20 cellular contexts compared by ENCODE assay signal in genomic region chr1:56933161-56933560, GRCh38. TPM values are rescaled to one million over a fixed set of nuclear protein-coding genes. Genes with fewer than 3 reads are reported as not detected.
A peak's percentile ranks its signal among the peaks of the same experiment; 100 is the strongest.
DNase-seq lines count a peak whose midpoint lies in the region; ATAC-seq and TF ChIP-seq lines count a peak whose summit lies in the region.
"Had no signal": no experiment of that assay in that cellular context is flagged by ENCODE, and none has a peak within 500 bp of the region (broad histone marks: within the 10 kb centered on the region; RNA-seq: fewer than 3 reads in every experiment).

No MANE protein-coding gene starts in this region.

- DNase-seq in right atrium auricular region (ENCODE audit: low spot score) (peak; percentile 34), left ventricle myocardium inferior (no peak), cerebellar cortex (ENCODE audit: low spot score) (peak; percentile 95), islet precursor cell (peak; percentile 39)
- no peak for DNase-seq in activated CD8-positive, alpha-beta memory T cell treated with anti-CD3 and anti-CD28 coated beads, Interleukin-2, amount 10 ng/mL, durations not matched to agents 7 days and 5 days
- DNase-seq in stimulated activated CD4-positive, alpha-beta T cell treated with anti-CD3 and anti-CD28 coated beads, Interleukin-1b, Interleukin-23, amount 100 ng/mL, for 48 hours, result no peak
- DNase-seq: 8988T; ACHN; Calu3; CD4-positive, alpha-beta memory T cell; COR-L47; DMS53; DMS79 treated with DMSO at 0.1 percent for 48 hours; GM23248; H7; HCEC 1CT had no signal

- CTCF ChIA-PET in activated CD8-positive, alpha-beta memory T cell treated with anti-CD3 and anti-CD28 coated beads, Interleukin-2, amount 10 ng/mL, durations not matched to agents 7 days and 5 days (lab: Charles Lee), result no interaction called here

- H3K9me3 ChIP-seq in right atrium auricular region (no peaks in the 10 kb centered on the region), left ventricle myocardium inferior (replicated peaks) (no peaks in the 10 kb centered on the region)
- H3K9me3 ChIP-seq: A549 had no signal

- TF ChIP-seq CTCF in right atrium auricular region (IDR thresholded peaks at IDR 0.05) (no peak), left ventricle myocardium inferior (IDR thresholded peaks at IDR 0.05; ENCODE audit: borderline replicate concordance) (no peak)

- H3K36me3 Mint-ChIP-seq in activated CD8-positive, alpha-beta memory T cell treated with anti-CD3 and anti-CD28 coated beads, Interleukin-2, amount 10 ng/mL, durations not matched to agents 7 days and 5 days, result no peaks in the 10 kb centered on the region
- H3K36me3 Mint-ChIP-seq: CD4-positive, alpha-beta memory T cell had no signal

- no peak overlapping the region for H3K27ac Mint-ChIP-seq in activated CD8-positive, alpha-beta memory T cell treated with anti-CD3 and anti-CD28 coated beads, Interleukin-2, amount 10 ng/mL, durations not matched to agents 7 days and 5 days
- H3K27ac Mint-ChIP-seq: CD4-positive, alpha-beta memory T cell had no signal

- no peak overlapping the region for H3K4me3 Mint-ChIP-seq in activated CD8-positive, alpha-beta memory T cell treated with anti-CD3 and anti-CD28 coated beads, Interleukin-2, amount 10 ng/mL, durations not matched to agents 7 days and 5 days
- H3K4me3 Mint-ChIP-seq: CD4-positive, alpha-beta memory T cell had no signal

- no peaks in the 10 kb centered on the region for H3K4me1 Mint-ChIP-seq in activated CD8-positive, alpha-beta memory T cell treated with anti-CD3 and anti-CD28 coated beads, Interleukin-2, amount 10 ng/mL, durations not matched to agents 7 days and 5 days
- H3K4me1 Mint-ChIP-seq: CD4-positive, alpha-beta memory T cell had no signal

- ATAC-seq in activated CD8-positive, alpha-beta memory T cell treated with anti-CD3 and anti-CD28 coated beads, Interleukin-2, amount 10 ng/mL, durations not matched to agents 7 days and 5 days, result no peak
- no peak for ATAC-seq in GM19467 (IDR thresholded peaks at IDR 0.05; ENCODE audit: unreplicated experiment)
- ATAC-seq: A549 had no signal

- H3K4me1 ChIP-seq in right atrium auricular region (no peaks in the 10 kb centered on the region), left ventricle myocardium inferior (no peaks in the 10 kb centered on the region)
- H3K4me1 ChIP-seq: A549 had no signal

- H3K36me3 ChIP-seq in right atrium auricular region (no peaks in the 10 kb centered on the region), left ventricle myocardium inferior (no peaks in the 10 kb centered on the region)

- H3K4me3 ChIP-seq in right atrium auricular region, result no peak overlapping the region
- no peak overlapping the region for H3K4me3 ChIP-seq in left ventricle myocardium inferior
- H3K4me3 ChIP-seq: A549, GM23248 had no signal

- H3K27me3 ChIP-seq in right atrium auricular region (no peaks in the 10 kb centered on the region), left ventricle myocardium inferior (ENCODE audit: low read depth) (peaks cover 6% of the 10 kb centered on the region)

- H3K27ac ChIP-seq in right atrium auricular region (no peak overlapping the region), left ventricle myocardium inferior (replicated peaks) (no peak overlapping the region)
- H3K27ac ChIP-seq: A549, GM23248 had no signal

- no peaks in the 10 kb centered on the region for H3K9me3 Mint-ChIP-seq in activated CD8-positive, alpha-beta memory T cell treated with anti-CD3 and anti-CD28 coated beads, Interleukin-2, amount 10 ng/mL, durations not matched to agents 7 days and 5 days (ENCODE audit: low read depth)

- intact Hi-C loops in left ventricle myocardium inferior (cut with micrococcal nuclease), result no loop called here

- H3K27me3 Mint-ChIP-seq in activated CD8-positive, alpha-beta memory T cell treated with anti-CD3 and anti-CD28 coated beads, Interleukin-2, amount 10 ng/mL, durations not matched to agents 7 days and 5 days, result no peaks in the 10 kb centered on the region

RNA-seq across cellular contexts. Expression of gene C8B, which starts 32.7 kb away (rescaled TPM):
- total RNA-seq in right atrium auricular region (not detected), left ventricle myocardium inferior (not detected)
- total RNA-seq in activated CD8-positive, alpha-beta memory T cell treated with anti-CD3 and anti-CD28 coated beads, Interleukin-2, amount 10 ng/mL, durations not matched to agents 7 days and 5 days, result not detected
- total RNA-seq: Calu3; CD4-positive, alpha-beta memory T cell; Daoy; GM23248; H1; H7 had no signal

Comparison
In these comparisons a context has a peak if more than half of its experiments do, and no peak if none do; other contexts are left out.
1. DNase-seq: peak in right atrium auricular region (single experiment), cerebellar cortex (single experiment) and islet precursor cell (single experiment); none in left ventricle myocardium inferior (single experiment), activated CD8-positive, alpha-beta memory T cell treated with anti-CD3 and anti-CD28 coated beads, Interleukin-2, amount 10 ng/mL, durations not matched to agents 7 days and 5 days (single experiment) and stimulated activated CD4-positive, alpha-beta T cell treated with anti-CD3 and anti-CD28 coated beads, Interleukin-1b, Interleukin-23, amount 100 ng/mL, for 48 hours (single experiment).